2 cellular contexts compared by ENCODE assay signal in genomic region chr6:32973144-32973854, GRCh38.
TF ChIP-seq lines count a peak whose summit lies in the region.

No MANE protein-coding gene starts in this region.

TF ChIP-seq in SK-N-SH, 30 proteins besides CTCF, POLR2A, EP300 and RAD21 (continued from another document):
- no peak for TF ChIP-seq USF2 (IDR thresholded peaks at IDR 0.05; ENCODE audit: borderline replicate concordance, low read depth, low read length)
- no peak for TF ChIP-seq ELF1 (IDR thresholded peaks at IDR 0.05)
- TF ChIP-seq, protein P1, sequence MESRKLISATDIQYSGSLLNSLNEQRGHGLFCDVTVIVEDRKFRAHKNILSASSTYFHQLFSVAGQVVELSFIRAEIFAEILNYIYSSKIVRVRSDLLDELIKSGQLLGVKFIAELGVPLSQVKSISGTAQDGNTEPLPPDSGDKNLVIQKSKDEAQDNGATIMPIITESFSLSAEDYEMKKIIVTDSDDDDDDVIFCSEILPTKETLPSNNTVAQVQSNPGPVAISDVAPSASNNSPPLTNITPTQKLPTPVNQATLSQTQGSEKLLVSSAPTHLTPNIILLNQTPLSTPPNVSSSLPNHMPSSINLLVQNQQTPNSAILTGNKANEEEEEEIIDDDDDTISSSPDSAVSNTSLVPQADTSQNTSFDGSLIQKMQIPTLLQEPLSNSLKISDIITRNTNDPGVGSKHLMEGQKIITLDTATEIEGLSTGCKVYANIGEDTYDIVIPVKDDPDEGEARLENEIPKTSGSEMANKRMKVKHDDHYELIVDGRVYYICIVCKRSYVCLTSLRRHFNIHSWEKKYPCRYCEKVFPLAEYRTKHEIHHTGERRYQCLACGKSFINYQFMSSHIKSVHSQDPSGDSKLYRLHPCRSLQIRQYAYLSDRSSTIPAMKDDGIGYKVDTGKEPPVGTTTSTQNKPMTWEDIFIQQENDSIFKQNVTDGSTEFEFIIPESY (IDR thresholded peaks at IDR 0.05; ENCODE audit: borderline replicate concordance, low read depth): no peak
- TF ChIP-seq MEF2A (IDR thresholded peaks at IDR 0.05; ENCODE audit: borderline replicate concordance, low read depth): no peak
- 0 out of 2 replicates have a peak, but pooled peaks have one; percentile 40 for TF ChIP-seq SIN3A (IDR thresholded peaks at IDR 0.05; ENCODE audit: borderline replicate concordance, low read depth, low read length)
- TF ChIP-seq, protein P2, sequence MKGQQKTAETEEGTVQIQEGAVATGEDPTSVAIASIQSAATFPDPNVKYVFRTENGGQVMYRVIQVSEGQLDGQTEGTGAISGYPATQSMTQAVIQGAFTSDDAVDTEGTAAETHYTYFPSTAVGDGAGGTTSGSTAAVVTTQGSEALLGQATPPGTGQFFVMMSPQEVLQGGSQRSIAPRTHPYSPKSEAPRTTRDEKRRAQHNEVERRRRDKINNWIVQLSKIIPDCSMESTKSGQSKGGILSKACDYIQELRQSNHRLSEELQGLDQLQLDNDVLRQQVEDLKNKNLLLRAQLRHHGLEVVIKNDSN (IDR thresholded peaks at IDR 0.05; ENCODE audit: borderline replicate concordance, low read depth): no peak
- peak; percentile 5; the same call in 1 of the 2 replicates for TF ChIP-seq MXI1 (IDR thresholded peaks at IDR 0.05; ENCODE audit: low read depth, low read length)

TF ChIP-seq in SK-N-SH treated with all-trans-retinoic acid at 6 μM for 48 hours, 23 proteins besides CTCF, POLR2A, EP300 and RAD21 (continued from another document):
- TF ChIP-seq ISL1 (CRISPR knock-in tag; IDR thresholded peaks at IDR 0.05): no peak
- TF ChIP-seq POU6F1 (CRISPR knock-in tag; IDR thresholded peaks at IDR 0.05; ENCODE audit: borderline replicate concordance, low read depth): no peak
- TF ChIP-seq SNAI2 (CRISPR knock-in tag; IDR thresholded peaks at IDR 0.05): no peak
- no peak for TF ChIP-seq ZC3H10 (CRISPR knock-in tag; IDR thresholded peaks at IDR 0.05)
- TF ChIP-seq ARNTL (CRISPR knock-in tag; IDR thresholded peaks at IDR 0.05; ENCODE audit: borderline replicate concordance, low read depth): no peak
- TF ChIP-seq ZFP30 (CRISPR knock-in tag; IDR thresholded peaks at IDR 0.05): no peak
- TF ChIP-seq ESRRG (CRISPR knock-in tag; IDR thresholded peaks at IDR 0.05): no peak
- no peak for TF ChIP-seq PPARA (CRISPR knock-in tag; IDR thresholded peaks at IDR 0.05; ENCODE audit: borderline replicate concordance)
- TF ChIP-seq CSRNP3 (CRISPR knock-in tag; IDR thresholded peaks at IDR 0.05): no peak
- TF ChIP-seq CSDC2 (CRISPR knock-in tag; IDR thresholded peaks at IDR 0.05): no peak
- TF ChIP-seq CREB5 (CRISPR knock-in tag; IDR thresholded peaks at IDR 0.05; ENCODE audit: low read depth): no peak
- TF ChIP-seq ZNF8 (CRISPR knock-in tag; IDR thresholded peaks at IDR 0.05): no peak
- TF ChIP-seq TCF4 (CRISPR knock-in tag; IDR thresholded peaks at IDR 0.05; ENCODE audit: borderline replicate concordance): no peak
- no peak for TF ChIP-seq GLIS3 (CRISPR knock-in tag; IDR thresholded peaks at IDR 0.05)
